9 cellular contexts compared by ENCODE assay signal in the genomic region with DNA sequence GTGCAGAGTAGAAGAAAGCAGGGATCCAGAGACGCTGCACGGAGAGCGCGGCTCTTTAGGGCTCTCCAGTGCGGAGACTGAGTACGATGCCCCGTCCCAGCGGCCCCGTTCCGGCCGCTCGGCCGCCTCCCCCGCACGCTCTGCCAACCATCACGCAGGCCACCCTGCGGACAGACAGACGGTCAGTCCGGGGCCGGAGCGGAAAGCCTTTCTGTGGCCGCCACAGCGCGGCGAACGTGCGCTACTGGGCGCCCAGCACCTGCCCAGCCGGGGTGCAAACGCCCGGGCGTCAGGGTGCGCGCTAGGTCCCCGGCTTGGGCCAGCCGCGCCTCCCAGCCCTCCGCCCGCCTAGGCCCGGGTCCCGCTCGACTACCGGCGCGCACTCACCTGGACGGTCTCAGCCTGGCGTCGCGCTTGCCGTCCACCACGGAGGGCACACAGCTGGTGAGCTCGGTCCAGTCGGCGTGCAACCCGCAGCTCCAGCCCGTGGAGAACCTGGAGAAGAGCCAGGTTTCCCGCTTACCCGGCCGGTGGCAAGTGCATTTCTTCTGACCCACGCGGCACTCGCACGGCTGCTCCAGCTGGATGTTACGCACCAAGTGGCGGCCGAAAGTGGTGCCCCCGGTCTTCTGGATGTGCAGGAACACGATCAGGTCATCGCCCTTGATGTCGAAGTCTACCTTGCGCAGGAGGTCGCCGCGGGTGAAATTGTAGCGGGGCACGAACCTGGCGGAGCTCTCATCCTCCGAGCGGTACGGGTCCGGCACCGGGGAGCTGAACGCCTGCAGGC. TPM values are rescaled to one million over a fixed set of nuclear protein-coding genes. Genes with fewer than 3 reads are reported as not detected.
DNase-seq lines count a peak whose midpoint lies in the region; ATAC-seq and TF ChIP-seq lines count a peak whose summit lies in the region.
"Had no signal": no experiment of that assay in that cellular context is flagged by ENCODE, and none has a peak within 500 bp of the region (broad histone marks: within the 10 kb centered on the region; RNA-seq: fewer than 3 reads in every experiment).

No MANE protein-coding gene starts in this region.

- H3K4me1 ChIP-seq in upper lobe of right lung = no peaks in the 10 kb centered on the region

- peak overlapping the region; percentile 52 for H3K4me3 Mint-ChIP-seq in activated naive CD4-positive, alpha-beta T cell treated with anti-CD3 and anti-CD28 coated beads, Interleukin-2, amount 10 ng/mL, durations not matched to agents 7 days and 5 days
- peak overlapping the region; percentile 80 for H3K4me3 Mint-ChIP-seq in mesothelial cell of epicardium

- ATAC-seq in upper lobe of right lung = peak; percentile 47
- ATAC-seq in HG02759 (IDR thresholded peaks at IDR 0.05; ENCODE audit: unreplicated experiment) = no peak
- no peak for ATAC-seq in GM19395 (IDR thresholded peaks at IDR 0.05; ENCODE audit: unreplicated experiment)

- no peak overlapping the region for H3K27ac ChIP-seq in upper lobe of right lung

- H3K9me3 ChIP-seq in upper lobe of right lung = no peaks in the 10 kb centered on the region

- no peak for DNase-seq in activated naive CD4-positive, alpha-beta T cell treated with anti-CD3 and anti-CD28 coated beads, Interleukin-2, amount 10 ng/mL, durations not matched to agents 7 days and 5 days
- no peak for DNase-seq in activated naive CD4-positive, alpha-beta T cell treated with Interleukin-2 at 50 U/mL for 16 hours
- DNase-seq in cardiac fibroblast (ENCODE audit: low read depth in 2 of 2) (no peak), mesothelial cell of epicardium (ENCODE audit: low spot score in 2 of 2, unreplicated experiment in 2 of 2) (peak in 1 of 2 experiments; percentile 52), upper lobe of right lung (peak; percentile 56), H4 (ENCODE audit: low spot score) (no peak)
- DNase-seq: NCI-H226 had no signal

- H3K4me1 Mint-ChIP-seq in activated naive CD4-positive, alpha-beta T cell treated with anti-CD3 and anti-CD28 coated beads, Interleukin-2, amount 10 ng/mL, durations not matched to agents 7 days and 5 days = peaks cover 14% of the 10 kb centered on the region
- H3K4me1 Mint-ChIP-seq in mesothelial cell of epicardium = peaks cover 55% of the 10 kb centered on the region

- H3K36me3 Mint-ChIP-seq in activated naive CD4-positive, alpha-beta T cell treated with anti-CD3 and anti-CD28 coated beads, Interleukin-2, amount 10 ng/mL, durations not matched to agents 7 days and 5 days = no peaks in the 10 kb centered on the region
- no peaks in the 10 kb centered on the region for H3K36me3 Mint-ChIP-seq in mesothelial cell of epicardium

- TF ChIP-seq CTCF in cardiac fibroblast (IDR thresholded peaks at IDR 0.05; ENCODE audit: low read depth, low read length) (no peak), mesothelial cell of epicardium (IDR thresholded peaks at IDR 0.05; ENCODE audit: unreplicated experiment) (no peak), upper lobe of right lung (IDR thresholded peaks at IDR 0.05) (no peak)

- intact Hi-C loops in upper lobe of right lung (cut with DNase I) = no loop called here

- H3K36me3 ChIP-seq in upper lobe of right lung = no peaks in the 10 kb centered on the region

- peaks cover 24% of the 10 kb centered on the region for H3K27me3 ChIP-seq in upper lobe of right lung

- H3K27ac Mint-ChIP-seq in activated naive CD4-positive, alpha-beta T cell treated with anti-CD3 and anti-CD28 coated beads, Interleukin-2, amount 10 ng/mL, durations not matched to agents 7 days and 5 days = no peak overlapping the region
- peak overlapping the region; percentile 36 for H3K27ac Mint-ChIP-seq in mesothelial cell of epicardium

- CTCF ChIA-PET in activated naive CD4-positive, alpha-beta T cell treated with anti-CD3 and anti-CD28 coated beads, Interleukin-2, amount 10 ng/mL, durations not matched to agents 7 days and 5 days (lab: Charles Lee) = interaction anchor here (0.9 kb wide), 1 partner anchor 215 kb away, joined by 3 read pairs; no protein-coding TSS in a partner anchor

- no peaks in the 10 kb centered on the region for H3K9me3 Mint-ChIP-seq in activated naive CD4-positive, alpha-beta T cell treated with anti-CD3 and anti-CD28 coated beads, Interleukin-2, amount 10 ng/mL, durations not matched to agents 7 days and 5 days
- no peaks in the 10 kb centered on the region for H3K9me3 Mint-ChIP-seq in mesothelial cell of epicardium

- H3K27me3 Mint-ChIP-seq in activated naive CD4-positive, alpha-beta T cell treated with anti-CD3 and anti-CD28 coated beads, Interleukin-2, amount 10 ng/mL, durations not matched to agents 7 days and 5 days = peaks cover 74% of the 10 kb centered on the region
- peaks cover 51% of the 10 kb centered on the region for H3K27me3 Mint-ChIP-seq in mesothelial cell of epicardium (ENCODE audit: low read depth)

- peak overlapping the region; percentile 13 to 26 for H3K4me3 ChIP-seq in cardiac fibroblast (replicated peaks in 1 of 2; ENCODE audit: low read depth in 2 of 2, low read length in 2 of 2)
- peak overlapping the region; percentile 25 for H3K4me3 ChIP-seq in upper lobe of right lung

RNA-seq across cellular contexts. Expression of a gene that starts 1.8 kb away (rescaled TPM):
- total RNA-seq in mesothelial cell of epicardium = 20.2 to 23.1 TPM (median 22.9 TPM) in 3 replicates
- 0.87 TPM for total RNA-seq in upper lobe of right lung
- 2.9 and 3.9 TPM in 2 replicates for total RNA-seq in H4 (2014; rRNA removed; shearing (Covaris generic))
